In genomic region chr1:40985875-40986274, GRCh38 we compare ENCODE assay signal across 16 cellular contexts. TPM values are rescaled to one million over a fixed set of nuclear protein-coding genes. Genes with fewer than 3 reads are reported as not detected.
A peak's percentile ranks its signal among the peaks of the same experiment; 100 is the strongest.
DNase-seq lines count a peak whose midpoint lies in the region; ATAC-seq and TF ChIP-seq lines count a peak whose summit lies in the region.
"Had no signal": no experiment of that assay in that cellular context is flagged by ENCODE, and none has a peak within 500 bp of the region (broad histone marks: within the 10 kb centered on the region; RNA-seq: fewer than 3 reads in every experiment).

No MANE protein-coding gene starts in this region.

- H3K27ac ChIP-seq in angular gyrus (ENCODE audit: low read depth, low read length) (peak overlapping the region; percentile 34), muscle layer of colon (ENCODE audit: low read depth, low read length) (peak overlapping the region; percentile 12), uterus (peak overlapping the region; percentile 97 to 98)

- no peak for TF ChIP-seq POLR2A in uterus (IDR thresholded peaks at IDR 0.05)

- H3K9me3 ChIP-seq in muscle layer of colon (ENCODE audit: low read length) (no peaks in the 10 kb centered on the region), uterus (no peaks in the 10 kb centered on the region)
- H3K9me3 ChIP-seq: mucosa of descending colon had no signal

- peak in 1 of 2 donors; percentile 26 for ATAC-seq in activated naive CD4-positive, alpha-beta T cell treated with anti-CD3 and anti-CD28 coated beads, Interleukin-2, amount 50 U/mL, for 72 hours
- ATAC-seq in GM21515 (IDR thresholded peaks at IDR 0.05; ENCODE audit: unreplicated experiment) = no peak
- ATAC-seq: GM12878, left colon, mucosa of descending colon had no signal

- no peak overlapping the region for H3K4me3 Mint-ChIP-seq in activated naive CD4-positive, alpha-beta T cell treated with anti-CD3 and anti-CD28 coated beads for 36 hours
- H3K4me3 Mint-ChIP-seq: activated naive CD4-positive, alpha-beta T cell treated with anti-CD3 and anti-CD28 coated beads, Interleukin-2, amount 10 ng/mL, durations not matched to agents 7 days and 5 days; IgD-negative memory B cell had no signal

- no peaks in the 10 kb centered on the region for H3K9me3 Mint-ChIP-seq in activated naive CD4-positive, alpha-beta T cell treated with anti-CD3 and anti-CD28 coated beads, Interleukin-2, amount 50 U/mL, for 72 hours
- H3K9me3 Mint-ChIP-seq in activated naive CD4-positive, alpha-beta T cell treated with anti-CD3 and anti-CD28 coated beads for 36 hours = no peaks in the 10 kb centered on the region
- H3K9me3 Mint-ChIP-seq: activated naive CD4-positive, alpha-beta T cell treated with anti-CD3 and anti-CD28 coated beads, Interleukin-2, amount 10 ng/mL, durations not matched to agents 7 days and 5 days; IgD-negative memory B cell had no signal

- peaks cover 59% of the 10 kb centered on the region for H3K4me1 ChIP-seq in muscle layer of colon (ENCODE audit: insufficient read depth, low read length)
- H3K4me1 ChIP-seq in uterus = peaks cover 0 to 13% of the 10 kb centered on the region in 2 donors

- no peak overlapping the region for H3K9ac ChIP-seq in muscle layer of colon (ENCODE audit: low read length)

- peak overlapping the region; percentile 68 to 81 for H3K27ac Mint-ChIP-seq in activated naive CD4-positive, alpha-beta T cell treated with anti-CD3 and anti-CD28 coated beads, Interleukin-2, amount 50 U/mL, for 72 hours
- no peak overlapping the region for H3K27ac Mint-ChIP-seq in activated naive CD4-positive, alpha-beta T cell treated with anti-CD3 and anti-CD28 coated beads for 36 hours
- H3K27ac Mint-ChIP-seq: activated naive CD4-positive, alpha-beta T cell treated with anti-CD3 and anti-CD28 coated beads, Interleukin-2, amount 10 ng/mL, durations not matched to agents 7 days and 5 days had no signal

- intact Hi-C loops in activated naive CD4-positive, alpha-beta T cell treated with anti-CD3 and anti-CD28 coated beads for 36 hours (cut with micrococcal nuclease) = loop anchor here (2.0 to 10.0 kb wide), 2 partner anchors 255 to 809 kb away; no protein-coding TSS in a partner anchor
- intact Hi-C loops in uterus (cut with DNase I; ENCODE audit: low total_unique reads) = no loop called here

- TF ChIP-seq CTCF in uterus (IDR thresholded peaks at IDR 0.05) = no peak

- peaks cover 51% of the 10 kb centered on the region for H3K4me1 Mint-ChIP-seq in activated naive CD4-positive, alpha-beta T cell treated with anti-CD3 and anti-CD28 coated beads for 36 hours (ENCODE audit: low read depth)

- H3K27me3 ChIP-seq in muscle layer of colon (ENCODE audit: control insufficient read depth in 1 of 2, insufficient read depth in 2 of 2, low read length in 2 of 2) (no peaks in the 10 kb centered on the region), uterus (no peaks in the 10 kb centered on the region)

- CTCF ChIA-PET in activated naive CD4-positive, alpha-beta T cell treated with anti-CD3 and anti-CD28 coated beads for 36 hours (lab: Charles Lee) = interaction anchor here (3.4 kb wide), 1 partner anchor 18 kb away, joined by 22 read pairs; no protein-coding TSS in a partner anchor

- H3K36me3 Mint-ChIP-seq in activated naive CD4-positive, alpha-beta T cell treated with anti-CD3 and anti-CD28 coated beads, Interleukin-2, amount 50 U/mL, for 72 hours = peaks cover 61 to 62% of the 10 kb centered on the region in 2 donors
- H3K36me3 Mint-ChIP-seq in activated naive CD4-positive, alpha-beta T cell treated with anti-CD3 and anti-CD28 coated beads for 36 hours (ENCODE audit: low read depth) = peaks cover 80% of the 10 kb centered on the region

- H3K27me3 Mint-ChIP-seq in activated naive CD4-positive, alpha-beta T cell treated with anti-CD3 and anti-CD28 coated beads for 36 hours (ENCODE audit: low read depth) = no peaks in the 10 kb centered on the region
- H3K27me3 Mint-ChIP-seq: activated naive CD4-positive, alpha-beta T cell treated with anti-CD3 and anti-CD28 coated beads, Interleukin-2, amount 10 ng/mL, durations not matched to agents 7 days and 5 days; IgD-negative memory B cell had no signal

- H3K36me3 ChIP-seq in muscle layer of colon (ENCODE audit: insufficient read depth, low read length) = peaks cover 65% of the 10 kb centered on the region
- no peaks in the 10 kb centered on the region for H3K36me3 ChIP-seq in uterus

- no peak for DNase-seq in activated naive CD4-positive, alpha-beta T cell treated with anti-CD3 and anti-CD28 coated beads, Interleukin-2, amount 50 U/mL, for 72 hours (ENCODE audit: low spot score in 2 of 2)
- no peak for DNase-seq in activated naive CD4-positive, alpha-beta T cell treated with anti-CD3 and anti-CD28 coated beads for 36 hours
- no peak for DNase-seq in uterus
- no peak for DNase-seq in NCI-H187 (lab: John Stamatoyannopoulos, UW)
- DNase-seq in D341Med (ENCODE audit: low spot score) = no peak
- DNase-seq: activated naive CD4-positive, alpha-beta T cell treated with anti-CD3 and anti-CD28 coated beads, Interleukin-2, amount 10 ng/mL, durations not matched to agents 7 days and 5 days; effector CD8-positive, alpha-beta T cell; left colon; mucosa of descending colon; NCI-H2081 treated with DMSO at 0.1 percent for 48 hours; small intestine had no signal

- no peak overlapping the region for H3K4me3 ChIP-seq in muscle layer of colon (ENCODE audit: low read depth in 1 of 2, low read length in 2 of 2)
- no peak overlapping the region for H3K4me3 ChIP-seq in uterus
- H3K4me3 ChIP-seq: GM12878, mucosa of descending colon had no signal

RNA-seq across cellular contexts. Expression of gene CTPS1, which starts 6.4 kb away (rescaled TPM):
- 10 to 100 TPM; 72.8 to 92.9 TPM for total RNA-seq in activated naive CD4-positive, alpha-beta T cell treated with anti-CD3 and anti-CD28 coated beads, Interleukin-2, amount 50 U/mL, for 72 hours
- total RNA-seq in activated naive CD4-positive, alpha-beta T cell treated with anti-CD3 and anti-CD28 coated beads for 36 hours = 10 to 100 TPM; 74.9 to 75.1 TPM
- total RNA-seq in uterus = 10 to 100 TPM; 30.9 to 70.1 (median 51.3) TPM

RNA-seq across cellular contexts. Expression of gene SLFNL1, which starts 35.6 kb away (rescaled TPM):
- under 1 TPM; 0.11 to 0.39 TPM for total RNA-seq in activated naive CD4-positive, alpha-beta T cell treated with anti-CD3 and anti-CD28 coated beads, Interleukin-2, amount 50 U/mL, for 72 hours
- total RNA-seq in activated naive CD4-positive, alpha-beta T cell treated with anti-CD3 and anti-CD28 coated beads for 36 hours = under 1 TPM; 0.10 to 0.12 TPM
- total RNA-seq in uterus = 10 to 100 TPM in 1 of 4 donors, 1 to 10 TPM in 1, under 1 TPM in 1, not detected in 1; 0.83 to 31.3 (median 1.6) TPM

Comparison
In these comparisons a context has a peak if more than half of its experiments do, and no peak if none do; other contexts are left out.
1. H3K27ac ChIP-seq: peak in every context shown above with its lines; median percentile 98 in uterus; 34 in angular gyrus; 12 in muscle layer of colon.